In the genomic region with DNA sequence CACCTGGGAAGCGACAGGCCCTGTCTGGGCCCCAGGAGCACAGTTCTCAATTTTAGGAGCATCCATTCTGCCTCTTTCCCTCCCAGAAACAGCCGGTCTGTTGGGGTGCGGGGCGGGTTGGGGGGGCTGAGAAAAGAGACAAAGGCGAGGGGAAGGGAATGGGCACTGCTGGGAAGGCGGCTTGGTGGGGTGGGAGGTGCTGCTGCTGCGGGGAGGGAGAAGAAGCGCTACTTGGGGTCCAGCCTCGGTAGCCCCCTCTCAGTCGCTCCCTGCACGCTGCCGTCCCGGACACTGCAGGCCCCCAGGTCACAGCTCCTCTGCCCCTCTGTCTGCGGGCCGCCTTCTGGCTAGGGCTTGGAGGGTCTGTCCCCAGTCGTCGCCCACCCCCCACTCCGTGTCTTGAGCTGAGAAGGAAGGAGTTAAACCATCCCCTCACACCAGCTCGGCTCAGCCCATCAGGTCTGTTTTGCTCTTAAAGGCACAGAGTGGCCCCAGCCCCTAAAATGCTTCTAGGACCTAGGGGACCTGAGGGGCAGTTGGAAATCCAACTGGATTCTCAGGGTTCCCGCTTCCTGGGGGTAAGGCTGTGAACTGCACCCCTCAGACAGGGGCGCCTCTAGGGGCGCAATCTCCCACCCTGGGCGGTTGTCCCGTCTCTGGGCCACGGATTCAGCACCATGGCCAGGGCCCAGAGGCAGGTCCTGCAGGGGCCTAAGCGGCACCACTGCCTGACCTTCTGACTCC, we compare ENCODE assay signal across 8 cellular contexts. TPM values are rescaled to one million over a fixed set of nuclear protein-coding genes. Genes with fewer than 3 reads are reported as not detected.
A peak's percentile ranks its signal among the peaks of the same experiment; 100 is the strongest.
DNase-seq lines count a peak whose midpoint lies in the region; ATAC-seq and TF ChIP-seq lines count a peak whose summit lies in the region.

No MANE protein-coding gene starts in this region.

- peak overlapping the region; percentile 33 to 78 (median 62) for H3K4me3 ChIP-seq in dorsolateral prefrontal cortex

- peak overlapping the region in 45 of 59 donors; percentile 7 to 89 (median 70) for H3K27ac ChIP-seq in dorsolateral prefrontal cortex

- H3K27me3 ChIP-seq in dorsolateral prefrontal cortex: peaks cover 0 to 5% (median 0%) of the 10 kb centered on the region in 45 donors

- ATAC-seq in GM21447 (IDR thresholded peaks at IDR 0.05; ENCODE audit: unreplicated experiment) (no peak), left colon (no peak), GM21737 (IDR thresholded peaks at IDR 0.05; ENCODE audit: unreplicated experiment) (no peak)

- peak; percentile 33 for DNase-seq in GM19240 (ENCODE audit: insufficient read length, low spot score)
- peak; percentile 65 for DNase-seq in OCI-M1 (lab: John Stamatoyannopoulos, UW)
- DNase-seq in dorsolateral prefrontal cortex: peak in 5 of 10 donors; percentile 17 to 52 (median 37)
- DNase-seq in myocyte (ENCODE audit: low read depth): peak; percentile 53
- DNase-seq in DMS53 treated with DMSO at 0.1 percent for 48 hours (lab: John Stamatoyannopoulos, UW; ENCODE audit: unreplicated experiment): no peak
- no peak for DNase-seq in left colon

- TF ChIP-seq CTCF in dorsolateral prefrontal cortex (IDR thresholded peaks at IDR 0.05 in 54 of 56, conservative IDR thresholded peaks at IDR 0.05 in 2 of 56; ENCODE audit: low read depth in 1 of 56, partially characterized antibody in 56 of 56): peak in 43 of 56 donors; percentile 7 to 55 (median 34)

- intact Hi-C loops in dorsolateral prefrontal cortex (cut with DNase I) (no loop called here), left colon (cut with DNase I, micrococcal nuclease) (no loop called here)

RNA-seq across cellular contexts. Expression of a gene that starts 0.7 kb away (rescaled TPM):
- 10 to 100 TPM; 14.4 to 65.5 (median 45.4) TPM for total RNA-seq in dorsolateral prefrontal cortex
- 0.11 TPM in 1 of 2 replicates, not detected in the other for total RNA-seq in myocyte
- polyA plus RNA-seq in myocyte (2012): 0.11 TPM
- total RNA-seq in left colon: not detected

RNA-seq across cellular contexts. Expression of a gene that starts 37.3 kb away (rescaled TPM):
- total RNA-seq in dorsolateral prefrontal cortex: 10 to 100 TPM; 20.8 to 41.9 (median 29.8) TPM
- total RNA-seq in myocyte: 36.3 and 37.4 TPM in 2 replicates
- 28.8 TPM for polyA plus RNA-seq in myocyte (2012)
- total RNA-seq in left colon: 10 to 100 TPM; 21.9 to 35.2 TPM

Comparison
In these comparisons a context has a peak if more than half of its experiments do, and no peak if none do; other contexts are left out.
1. DNase-seq: peak in GM19240 (single experiment), OCI-M1 (single experiment) and myocyte (single experiment); none in DMS53 treated with DMSO at 0.1 percent for 48 hours (single experiment) and left colon (0 of 2).
2. RNA of a gene that starts 0.7 kb away (total RNA-seq): 14.4 to 65.5 TPM in dorsolateral prefrontal cortex; not detected in left colon and 0.11 TPM in myocyte; every median in the first group is over 10 times any median in the second.